ENCODE assay signal across 1 cellular context in the genomic region with DNA sequence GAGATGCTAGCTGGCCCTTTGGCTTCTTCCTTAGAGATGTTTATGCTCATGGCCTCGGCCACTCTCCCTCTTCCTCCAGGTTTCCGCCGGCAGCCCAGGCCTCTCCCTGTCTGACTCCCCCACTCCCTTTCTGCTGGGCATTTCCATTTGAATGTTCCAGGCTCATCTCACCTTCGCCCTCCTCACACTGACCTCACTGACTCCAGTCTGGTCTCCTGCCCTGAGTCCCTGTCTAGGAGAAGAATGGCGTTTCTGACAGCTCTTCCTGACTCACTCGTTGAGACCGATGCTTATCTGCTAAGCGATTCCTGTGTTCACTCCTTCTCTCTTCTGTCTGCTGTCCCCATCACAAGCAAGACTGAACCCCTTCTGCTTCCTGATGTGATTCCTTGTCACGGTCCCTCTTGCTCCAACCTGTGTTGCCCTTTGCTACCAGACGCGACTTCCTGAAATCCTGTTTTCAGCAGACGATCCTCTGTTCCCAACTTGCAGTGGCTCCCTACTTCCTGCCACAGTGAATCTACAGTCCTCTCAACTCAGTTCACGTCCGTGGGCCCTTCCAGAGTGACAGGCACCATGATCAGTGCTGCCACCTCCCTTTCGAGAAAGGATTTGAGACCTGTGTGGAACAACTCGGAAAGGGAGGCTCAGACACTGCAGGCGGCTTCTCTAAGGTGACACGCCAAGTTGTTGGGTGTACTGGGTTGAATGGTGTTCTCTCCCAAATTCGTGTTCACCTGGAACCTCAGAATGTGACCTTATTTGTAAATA.
TF ChIP-seq lines count a peak whose summit lies in the region.

No MANE protein-coding gene starts in this region.

TF ChIP-seq in HCT116, 20 proteins besides CTCF, POLR2A, EP300 and RAD21 (continued from another document):
- TF ChIP-seq, protein P1, sequence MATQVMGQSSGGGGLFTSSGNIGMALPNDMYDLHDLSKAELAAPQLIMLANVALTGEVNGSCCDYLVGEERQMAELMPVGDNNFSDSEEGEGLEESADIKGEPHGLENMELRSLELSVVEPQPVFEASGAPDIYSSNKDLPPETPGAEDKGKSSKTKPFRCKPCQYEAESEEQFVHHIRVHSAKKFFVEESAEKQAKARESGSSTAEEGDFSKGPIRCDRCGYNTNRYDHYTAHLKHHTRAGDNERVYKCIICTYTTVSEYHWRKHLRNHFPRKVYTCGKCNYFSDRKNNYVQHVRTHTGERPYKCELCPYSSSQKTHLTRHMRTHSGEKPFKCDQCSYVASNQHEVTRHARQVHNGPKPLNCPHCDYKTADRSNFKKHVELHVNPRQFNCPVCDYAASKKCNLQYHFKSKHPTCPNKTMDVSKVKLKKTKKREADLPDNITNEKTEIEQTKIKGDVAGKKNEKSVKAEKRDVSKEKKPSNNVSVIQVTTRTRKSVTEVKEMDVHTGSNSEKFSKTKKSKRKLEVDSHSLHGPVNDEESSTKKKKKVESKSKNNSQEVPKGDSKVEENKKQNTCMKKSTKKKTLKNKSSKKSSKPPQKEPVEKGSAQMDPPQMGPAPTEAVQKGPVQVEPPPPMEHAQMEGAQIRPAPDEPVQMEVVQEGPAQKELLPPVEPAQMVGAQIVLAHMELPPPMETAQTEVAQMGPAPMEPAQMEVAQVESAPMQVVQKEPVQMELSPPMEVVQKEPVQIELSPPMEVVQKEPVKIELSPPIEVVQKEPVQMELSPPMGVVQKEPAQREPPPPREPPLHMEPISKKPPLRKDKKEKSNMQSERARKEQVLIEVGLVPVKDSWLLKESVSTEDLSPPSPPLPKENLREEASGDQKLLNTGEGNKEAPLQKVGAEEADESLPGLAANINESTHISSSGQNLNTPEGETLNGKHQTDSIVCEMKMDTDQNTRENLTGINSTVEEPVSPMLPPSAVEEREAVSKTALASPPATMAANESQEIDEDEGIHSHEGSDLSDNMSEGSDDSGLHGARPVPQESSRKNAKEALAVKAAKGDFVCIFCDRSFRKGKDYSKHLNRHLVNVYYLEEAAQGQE (IDR thresholded peaks at IDR 0.05; ENCODE audit: low read depth): no peak
- TF ChIP-seq CBX3 (IDR thresholded peaks at IDR 0.05; ENCODE audit: low read depth): no peak
- no peak for TF ChIP-seq ELF1 (IDR thresholded peaks at IDR 0.05; ENCODE audit: borderline replicate concordance, low read depth)
- TF ChIP-seq TCF7L2 (IDR thresholded peaks at IDR 0.05; ENCODE audit: borderline replicate concordance, extremely low read depth, insufficient read depth, insufficient read length): no peak
